Comparison of ENCODE assay signal across 4 cellular contexts in genomic region chrX:73839152-73839551, GRCh38.
TF ChIP-seq lines count a peak whose summit lies in the region.

No MANE protein-coding gene starts in this region.

TF ChIP-seq in SK-N-SH, 30 proteins besides CTCF, POLR2A, EP300 and RAD21 (continues in another document):
- TF ChIP-seq NRF1 (IDR thresholded peaks at IDR 0.05; ENCODE audit: low read depth, low read length) (no peak), CHD2 (IDR thresholded peaks at IDR 0.05; ENCODE audit: low read length, partially characterized antibody) (no peak), MEF2A (IDR thresholded peaks at IDR 0.05; ENCODE audit: borderline replicate concordance, low read depth) (no peak), TEAD4 (IDR thresholded peaks at IDR 0.05; ENCODE audit: borderline replicate concordance, insufficient read depth) (no peak), REST (IDR thresholded peaks at IDR 0.05; ENCODE audit: low read depth, low read length) (no peak), RFX5 (IDR thresholded peaks at IDR 0.05; ENCODE audit: low read length) (no peak), GABPA (IDR thresholded peaks at IDR 0.05; ENCODE audit: low read depth) (no peak), SIN3A (IDR thresholded peaks at IDR 0.05; ENCODE audit: borderline replicate concordance, low read depth, low read length) (no peak)
- TF ChIP-seq, protein P1, sequence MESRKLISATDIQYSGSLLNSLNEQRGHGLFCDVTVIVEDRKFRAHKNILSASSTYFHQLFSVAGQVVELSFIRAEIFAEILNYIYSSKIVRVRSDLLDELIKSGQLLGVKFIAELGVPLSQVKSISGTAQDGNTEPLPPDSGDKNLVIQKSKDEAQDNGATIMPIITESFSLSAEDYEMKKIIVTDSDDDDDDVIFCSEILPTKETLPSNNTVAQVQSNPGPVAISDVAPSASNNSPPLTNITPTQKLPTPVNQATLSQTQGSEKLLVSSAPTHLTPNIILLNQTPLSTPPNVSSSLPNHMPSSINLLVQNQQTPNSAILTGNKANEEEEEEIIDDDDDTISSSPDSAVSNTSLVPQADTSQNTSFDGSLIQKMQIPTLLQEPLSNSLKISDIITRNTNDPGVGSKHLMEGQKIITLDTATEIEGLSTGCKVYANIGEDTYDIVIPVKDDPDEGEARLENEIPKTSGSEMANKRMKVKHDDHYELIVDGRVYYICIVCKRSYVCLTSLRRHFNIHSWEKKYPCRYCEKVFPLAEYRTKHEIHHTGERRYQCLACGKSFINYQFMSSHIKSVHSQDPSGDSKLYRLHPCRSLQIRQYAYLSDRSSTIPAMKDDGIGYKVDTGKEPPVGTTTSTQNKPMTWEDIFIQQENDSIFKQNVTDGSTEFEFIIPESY (IDR thresholded peaks at IDR 0.05; ENCODE audit: borderline replicate concordance, low read depth) = no peak

TF ChIP-seq in SK-N-SH treated with all-trans-retinoic acid at 6 μM for 48 hours, 23 proteins besides CTCF, POLR2A, EP300 and RAD21 (continues in another document):
- no peak for TF ChIP-seq ZNF8 (CRISPR knock-in tag; IDR thresholded peaks at IDR 0.05)
- no peak for TF ChIP-seq ZFP30 (CRISPR knock-in tag; IDR thresholded peaks at IDR 0.05)
- TF ChIP-seq, protein P2, sequence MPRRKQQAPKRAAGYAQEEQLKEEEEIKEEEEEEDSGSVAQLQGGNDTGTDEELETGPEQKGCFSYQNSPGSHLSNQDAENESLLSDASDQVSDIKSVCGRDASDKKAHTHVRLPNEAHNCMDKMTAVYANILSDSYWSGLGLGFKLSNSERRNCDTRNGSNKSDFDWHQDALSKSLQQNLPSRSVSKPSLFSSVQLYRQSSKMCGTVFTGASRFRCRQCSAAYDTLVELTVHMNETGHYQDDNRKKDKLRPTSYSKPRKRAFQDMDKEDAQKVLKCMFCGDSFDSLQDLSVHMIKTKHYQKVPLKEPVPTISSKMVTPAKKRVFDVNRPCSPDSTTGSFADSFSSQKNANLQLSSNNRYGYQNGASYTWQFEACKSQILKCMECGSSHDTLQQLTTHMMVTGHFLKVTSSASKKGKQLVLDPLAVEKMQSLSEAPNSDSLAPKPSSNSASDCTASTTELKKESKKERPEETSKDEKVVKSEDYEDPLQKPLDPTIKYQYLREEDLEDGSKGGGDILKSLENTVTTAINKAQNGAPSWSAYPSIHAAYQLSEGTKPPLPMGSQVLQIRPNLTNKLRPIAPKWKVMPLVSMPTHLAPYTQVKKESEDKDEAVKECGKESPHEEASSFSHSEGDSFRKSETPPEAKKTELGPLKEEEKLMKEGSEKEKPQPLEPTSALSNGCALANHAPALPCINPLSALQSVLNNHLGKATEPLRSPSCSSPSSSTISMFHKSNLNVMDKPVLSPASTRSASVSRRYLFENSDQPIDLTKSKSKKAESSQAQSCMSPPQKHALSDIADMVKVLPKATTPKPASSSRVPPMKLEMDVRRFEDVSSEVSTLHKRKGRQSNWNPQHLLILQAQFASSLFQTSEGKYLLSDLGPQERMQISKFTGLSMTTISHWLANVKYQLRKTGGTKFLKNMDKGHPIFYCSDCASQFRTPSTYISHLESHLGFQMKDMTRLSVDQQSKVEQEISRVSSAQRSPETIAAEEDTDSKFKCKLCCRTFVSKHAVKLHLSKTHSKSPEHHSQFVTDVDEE (CRISPR knock-in tag; IDR thresholded peaks at IDR 0.05) = no peak
- TF ChIP-seq GLIS3 (CRISPR knock-in tag; IDR thresholded peaks at IDR 0.05) = no peak
- no peak for TF ChIP-seq PATZ1 (CRISPR knock-in tag; IDR thresholded peaks at IDR 0.05; ENCODE audit: borderline replicate concordance)
- TF ChIP-seq TCF4 (CRISPR knock-in tag; IDR thresholded peaks at IDR 0.05; ENCODE audit: borderline replicate concordance) = no peak
- no peak for TF ChIP-seq SNAI2 (CRISPR knock-in tag; IDR thresholded peaks at IDR 0.05)
- TF ChIP-seq TOX (CRISPR knock-in tag; IDR thresholded peaks at IDR 0.05; ENCODE audit: borderline replicate concordance) = no peak
- no peak for TF ChIP-seq ZNF70 (CRISPR knock-in tag; IDR thresholded peaks at IDR 0.05)
- TF ChIP-seq BACH2 (CRISPR knock-in tag; IDR thresholded peaks at IDR 0.05; ENCODE audit: borderline replicate concordance) = no peak

TF ChIP-seq in HEK293, 187 proteins besides CTCF, POLR2A, EP300 and RAD21:
- TF ChIP-seq ZNF214 (tag by site-specific recombination; IDR thresholded peaks at IDR 0.05; ENCODE audit: borderline replicate concordance) = no peak
- peak; percentile 15; the same call in 1 of the 2 replicates for TF ChIP-seq ZNF366 (tag by site-specific recombination; conservative IDR thresholded peaks at IDR 0.05)
- TF ChIP-seq, protein P3, sequence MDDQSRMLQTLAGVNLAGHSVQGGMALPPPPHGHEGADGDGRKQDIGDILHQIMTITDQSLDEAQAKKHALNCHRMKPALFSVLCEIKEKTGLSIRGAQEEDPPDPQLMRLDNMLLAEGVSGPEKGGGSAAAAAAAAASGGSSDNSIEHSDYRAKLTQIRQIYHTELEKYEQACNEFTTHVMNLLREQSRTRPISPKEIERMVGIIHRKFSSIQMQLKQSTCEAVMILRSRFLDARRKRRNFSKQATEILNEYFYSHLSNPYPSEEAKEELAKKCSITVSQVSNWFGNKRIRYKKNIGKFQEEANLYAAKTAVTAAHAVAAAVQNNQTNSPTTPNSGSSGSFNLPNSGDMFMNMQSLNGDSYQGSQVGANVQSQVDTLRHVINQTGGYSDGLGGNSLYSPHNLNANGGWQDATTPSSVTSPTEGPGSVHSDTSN (CRISPR knock-in tag; IDR thresholded peaks at IDR 0.05) = no peak
- 0 out of 2 replicates have a peak, but pooled peaks have one; percentile 10 for TF ChIP-seq ZNF600 (tag by site-specific recombination; IDR thresholded peaks at IDR 0.05)
- no peak for TF ChIP-seq ZNF155 (tag by site-specific recombination; IDR thresholded peaks at IDR 0.05)
- TF ChIP-seq GLIS1 (tag by site-specific recombination; IDR thresholded peaks at IDR 0.05) = no peak
- peak; percentile 93 for TF ChIP-seq PRDM6 (tag by site-specific recombination; IDR thresholded peaks at IDR 0.05)
- no peak for TF ChIP-seq BCL11A (tag by site-specific recombination; IDR thresholded peaks at IDR 0.05; ENCODE audit: low read depth)
- TF ChIP-seq ZNF658 (tag by site-specific recombination; IDR thresholded peaks at IDR 0.05) = no peak
- no peak for TF ChIP-seq ZSCAN18 (tag by site-specific recombination; IDR thresholded peaks at IDR 0.05)
- no peak for TF ChIP-seq ZNF580 (tag by site-specific recombination; IDR thresholded peaks at IDR 0.05)
- 0 out of 2 replicates have a peak, but pooled peaks have one; percentile 28 for TF ChIP-seq GFI1B (tag by site-specific recombination; IDR thresholded peaks at IDR 0.05)
TF ChIP-seq in HEK293: peak in this region for 4.

TF ChIP-seq in H1, 55 proteins besides CTCF, POLR2A, EP300 and RAD21:
- TF ChIP-seq ZNF274 (IDR thresholded peaks at IDR 0.05; ENCODE audit: borderline replicate concordance, extremely low read depth, low read length) = no peak
- no peak for TF ChIP-seq TEAD4 (IDR thresholded peaks at IDR 0.05; ENCODE audit: low read depth, low read length)
- no peak for TF ChIP-seq FOSL1 (IDR thresholded peaks at IDR 0.05; ENCODE audit: insufficient read depth, low read depth, low read length)
- no peak for TF ChIP-seq TBP (IDR thresholded peaks at IDR 0.05; ENCODE audit: low read depth, low read length)
- TF ChIP-seq, protein P4, sequence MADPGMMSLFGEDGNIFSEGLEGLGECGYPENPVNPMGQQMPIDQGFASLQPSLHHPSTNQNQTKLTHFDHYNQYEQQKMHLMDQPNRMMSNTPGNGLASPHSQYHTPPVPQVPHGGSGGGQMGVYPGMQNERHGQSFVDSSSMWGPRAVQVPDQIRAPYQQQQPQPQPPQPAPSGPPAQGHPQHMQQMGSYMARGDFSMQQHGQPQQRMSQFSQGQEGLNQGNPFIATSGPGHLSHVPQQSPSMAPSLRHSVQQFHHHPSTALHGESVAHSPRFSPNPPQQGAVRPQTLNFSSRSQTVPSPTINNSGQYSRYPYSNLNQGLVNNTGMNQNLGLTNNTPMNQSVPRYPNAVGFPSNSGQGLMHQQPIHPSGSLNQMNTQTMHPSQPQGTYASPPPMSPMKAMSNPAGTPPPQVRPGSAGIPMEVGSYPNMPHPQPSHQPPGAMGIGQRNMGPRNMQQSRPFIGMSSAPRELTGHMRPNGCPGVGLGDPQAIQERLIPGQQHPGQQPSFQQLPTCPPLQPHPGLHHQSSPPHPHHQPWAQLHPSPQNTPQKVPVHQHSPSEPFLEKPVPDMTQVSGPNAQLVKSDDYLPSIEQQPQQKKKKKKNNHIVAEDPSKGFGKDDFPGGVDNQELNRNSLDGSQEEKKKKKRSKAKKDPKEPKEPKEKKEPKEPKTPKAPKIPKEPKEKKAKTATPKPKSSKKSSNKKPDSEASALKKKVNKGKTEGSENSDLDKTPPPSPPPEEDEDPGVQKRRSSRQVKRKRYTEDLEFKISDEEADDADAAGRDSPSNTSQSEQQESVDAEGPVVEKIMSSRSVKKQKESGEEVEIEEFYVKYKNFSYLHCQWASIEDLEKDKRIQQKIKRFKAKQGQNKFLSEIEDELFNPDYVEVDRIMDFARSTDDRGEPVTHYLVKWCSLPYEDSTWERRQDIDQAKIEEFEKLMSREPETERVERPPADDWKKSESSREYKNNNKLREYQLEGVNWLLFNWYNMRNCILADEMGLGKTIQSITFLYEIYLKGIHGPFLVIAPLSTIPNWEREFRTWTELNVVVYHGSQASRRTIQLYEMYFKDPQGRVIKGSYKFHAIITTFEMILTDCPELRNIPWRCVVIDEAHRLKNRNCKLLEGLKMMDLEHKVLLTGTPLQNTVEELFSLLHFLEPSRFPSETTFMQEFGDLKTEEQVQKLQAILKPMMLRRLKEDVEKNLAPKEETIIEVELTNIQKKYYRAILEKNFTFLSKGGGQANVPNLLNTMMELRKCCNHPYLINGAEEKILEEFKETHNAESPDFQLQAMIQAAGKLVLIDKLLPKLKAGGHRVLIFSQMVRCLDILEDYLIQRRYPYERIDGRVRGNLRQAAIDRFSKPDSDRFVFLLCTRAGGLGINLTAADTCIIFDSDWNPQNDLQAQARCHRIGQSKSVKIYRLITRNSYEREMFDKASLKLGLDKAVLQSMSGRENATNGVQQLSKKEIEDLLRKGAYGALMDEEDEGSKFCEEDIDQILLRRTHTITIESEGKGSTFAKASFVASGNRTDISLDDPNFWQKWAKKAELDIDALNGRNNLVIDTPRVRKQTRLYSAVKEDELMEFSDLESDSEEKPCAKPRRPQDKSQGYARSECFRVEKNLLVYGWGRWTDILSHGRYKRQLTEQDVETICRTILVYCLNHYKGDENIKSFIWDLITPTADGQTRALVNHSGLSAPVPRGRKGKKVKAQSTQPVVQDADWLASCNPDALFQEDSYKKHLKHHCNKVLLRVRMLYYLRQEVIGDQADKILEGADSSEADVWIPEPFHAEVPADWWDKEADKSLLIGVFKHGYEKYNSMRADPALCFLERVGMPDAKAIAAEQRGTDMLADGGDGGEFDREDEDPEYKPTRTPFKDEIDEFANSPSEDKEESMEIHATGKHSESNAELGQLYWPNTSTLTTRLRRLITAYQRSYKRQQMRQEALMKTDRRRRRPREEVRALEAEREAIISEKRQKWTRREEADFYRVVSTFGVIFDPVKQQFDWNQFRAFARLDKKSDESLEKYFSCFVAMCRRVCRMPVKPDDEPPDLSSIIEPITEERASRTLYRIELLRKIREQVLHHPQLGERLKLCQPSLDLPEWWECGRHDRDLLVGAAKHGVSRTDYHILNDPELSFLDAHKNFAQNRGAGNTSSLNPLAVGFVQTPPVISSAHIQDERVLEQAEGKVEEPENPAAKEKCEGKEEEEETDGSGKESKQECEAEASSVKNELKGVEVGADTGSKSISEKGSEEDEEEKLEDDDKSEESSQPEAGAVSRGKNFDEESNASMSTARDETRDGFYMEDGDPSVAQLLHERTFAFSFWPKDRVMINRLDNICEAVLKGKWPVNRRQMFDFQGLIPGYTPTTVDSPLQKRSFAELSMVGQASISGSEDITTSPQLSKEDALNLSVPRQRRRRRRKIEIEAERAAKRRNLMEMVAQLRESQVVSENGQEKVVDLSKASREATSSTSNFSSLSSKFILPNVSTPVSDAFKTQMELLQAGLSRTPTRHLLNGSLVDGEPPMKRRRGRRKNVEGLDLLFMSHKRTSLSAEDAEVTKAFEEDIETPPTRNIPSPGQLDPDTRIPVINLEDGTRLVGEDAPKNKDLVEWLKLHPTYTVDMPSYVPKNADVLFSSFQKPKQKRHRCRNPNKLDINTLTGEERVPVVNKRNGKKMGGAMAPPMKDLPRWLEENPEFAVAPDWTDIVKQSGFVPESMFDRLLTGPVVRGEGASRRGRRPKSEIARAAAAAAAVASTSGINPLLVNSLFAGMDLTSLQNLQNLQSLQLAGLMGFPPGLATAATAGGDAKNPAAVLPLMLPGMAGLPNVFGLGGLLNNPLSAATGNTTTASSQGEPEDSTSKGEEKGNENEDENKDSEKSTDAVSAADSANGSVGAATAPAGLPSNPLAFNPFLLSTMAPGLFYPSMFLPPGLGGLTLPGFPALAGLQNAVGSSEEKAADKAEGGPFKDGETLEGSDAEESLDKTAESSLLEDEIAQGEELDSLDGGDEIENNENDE (IDR thresholded peaks at IDR 0.05; ENCODE audit: insufficient replicate concordance, low read length) = no peak
- no peak for TF ChIP-seq EZH2 (IDR thresholded peaks at IDR 0.05; ENCODE audit: low read depth, low read length, severe bottlenecking)
- TF ChIP-seq CEBPB (IDR thresholded peaks at IDR 0.05; ENCODE audit: low read depth, low read length) = no peak
- no peak for TF ChIP-seq SAP30 (IDR thresholded peaks at IDR 0.05; ENCODE audit: insufficient read depth, insufficient replicate concordance, low read length)
- no peak for TF ChIP-seq RBBP5 (IDR thresholded peaks at IDR 0.05; ENCODE audit: borderline replicate concordance, low read depth, low read length)
- TF ChIP-seq YY1 (IDR thresholded peaks at IDR 0.05; ENCODE audit: low read depth, low read length) = no peak
- no peak for TF ChIP-seq SIN3A (conservative IDR thresholded peaks at IDR 0.05 in 1 of 2, IDR thresholded peaks at IDR 0.05 in 1 of 2; ENCODE audit: low read depth in 1 of 2, low read length in 2 of 2)
- TF ChIP-seq HDAC2 (IDR thresholded peaks at IDR 0.05; ENCODE audit: borderline replicate concordance in 1 of 2, low read depth in 2 of 2, low read length in 2 of 2) = no peak
- no peak for TF ChIP-seq PHF8 (conservative IDR thresholded peaks at IDR 0.05; ENCODE audit: low read depth, low read length)
